ENCODE assay signal across 20 cellular contexts in genomic region chr1:239733995-239734394, GRCh38.
A peak's percentile ranks its signal among the peaks of the same experiment; 100 is the strongest.
DNase-seq lines count a peak whose midpoint lies in the region; TF ChIP-seq lines count a peak whose summit lies in the region.
"Had no signal": no experiment of that assay in that cellular context is flagged by ENCODE, and none has a peak within 500 bp of the region (broad histone marks: within the 10 kb centered on the region; RNA-seq: fewer than 3 reads in every experiment).

No MANE protein-coding gene starts in this region.

- no peaks in the 10 kb centered on the region for H3K9me3 ChIP-seq in tibial nerve
- H3K9me3 ChIP-seq: HAP-1, SJCRH30 had no signal

- no peaks in the 10 kb centered on the region for H3K36me3 Mint-ChIP-seq in activated CD4-positive, alpha-beta T cell treated with anti-CD3 and anti-CD28 coated beads, Interleukin-2, amount 10 ng/mL, durations not matched to agents 24 days and 14 days (ENCODE audit: low read depth)

- no peak overlapping the region for H3K27ac Mint-ChIP-seq in activated CD4-positive, alpha-beta T cell treated with anti-CD3 and anti-CD28 coated beads, Interleukin-2, amount 10 ng/mL, durations not matched to agents 24 days and 14 days

- no peak overlapping the region for H3K27ac ChIP-seq in tibial nerve
- H3K27ac ChIP-seq: SJCRH30 had no signal

- H3K36me3 ChIP-seq in tibial nerve = no peaks in the 10 kb centered on the region
- H3K36me3 ChIP-seq: HAP-1, SJCRH30 had no signal

- 88 to 89% methylated on average over 3 of the region's 3 CpGs for WGBS in tibial nerve, 2 donors

- no peak overlapping the region for H3K4me3 ChIP-seq in tibial nerve
- H3K4me3 ChIP-seq: GM12878, HAP-1, SJCRH30 had no signal

- intact Hi-C loops in activated CD4-positive, alpha-beta T cell treated with anti-CD3 and anti-CD28 coated beads, Interleukin-2, amount 10 ng/mL, durations not matched to agents 24 days and 14 days (cut with micrococcal nuclease) = no loop called here

- peak; percentile 36 for DNase-seq in NCI-H1436 (lab: John Stamatoyannopoulos, UW)
- no peak for DNase-seq in NCI-H1436 treated with DMSO at 0.1 percent for 48 hours (lab: John Stamatoyannopoulos, UW)
- DNase-seq in SK-N-DZ (ENCODE audit: low spot score) = peak; percentile 37
- peak; percentile 46 for DNase-seq in left kidney (ENCODE audit: low read depth, low spot score)
- no peak for DNase-seq in tibial nerve (ENCODE audit: low spot score in 2 of 2)
- DNase-seq in activated CD4-positive, alpha-beta T cell treated with anti-CD3 and anti-CD28 coated beads, Interleukin-2, amount 10 ng/mL, durations not matched to agents 24 days and 14 days = no peak
- no peak for DNase-seq in erythroblast (lab: John Stamatoyannopoulos, UW)
- DNase-seq: 8988T, DMS53, GDM1, GOT3, KBM-7, NCI-H1694 treated with DMSO at 0.1 percent for 48 hours, NCI-H2081, NCI-H345, NCI-H510A treated with DMSO at 0.1 percent for 48 hours, PC-3, SJCRH30 had no signal

- no peak for TF ChIP-seq EP300 in tibial nerve (IDR thresholded peaks at IDR 0.05)

- peaks cover 2% of the 10 kb centered on the region for H3K4me1 Mint-ChIP-seq in activated CD4-positive, alpha-beta T cell treated with anti-CD3 and anti-CD28 coated beads, Interleukin-2, amount 10 ng/mL, durations not matched to agents 24 days and 14 days

- H3K27me3 ChIP-seq in tibial nerve = no peaks in the 10 kb centered on the region
- H3K27me3 ChIP-seq: SJCRH30 had no signal

- TF ChIP-seq POLR2A in tibial nerve (IDR thresholded peaks at IDR 0.05) = no peak
- no peak for TF ChIP-seq POLR2A in erythroblast (IDR thresholded peaks at IDR 0.05; ENCODE audit: low read length)

- no peak overlapping the region for H3K4me3 Mint-ChIP-seq in activated CD4-positive, alpha-beta T cell treated with anti-CD3 and anti-CD28 coated beads, Interleukin-2, amount 10 ng/mL, durations not matched to agents 24 days and 14 days

- no peaks in the 10 kb centered on the region for H3K9me3 Mint-ChIP-seq in activated CD4-positive, alpha-beta T cell treated with anti-CD3 and anti-CD28 coated beads, Interleukin-2, amount 10 ng/mL, durations not matched to agents 24 days and 14 days

- no peaks in the 10 kb centered on the region for H3K4me1 ChIP-seq in tibial nerve
- H3K4me1 ChIP-seq: HAP-1 had no signal

- H3K27me3 Mint-ChIP-seq in activated CD4-positive, alpha-beta T cell treated with anti-CD3 and anti-CD28 coated beads, Interleukin-2, amount 10 ng/mL, durations not matched to agents 24 days and 14 days = peaks cover 3% of the 10 kb centered on the region

- TF ChIP-seq CTCF in tibial nerve (IDR thresholded peaks at IDR 0.05) = no peak

Comparison
In these comparisons a context has a peak if more than half of its experiments do, and no peak if none do; other contexts are left out.
1. DNase-seq: peak in NCI-H1436 (single experiment), SK-N-DZ (single experiment) and left kidney (single experiment); none in NCI-H1436 treated with DMSO at 0.1 percent for 48 hours (single experiment), tibial nerve (0 of 2), activated CD4-positive, alpha-beta T cell treated with anti-CD3 and anti-CD28 coated beads, Interleukin-2, amount 10 ng/mL, durations not matched to agents 24 days and 14 days (single experiment) and erythroblast (0 of 2).